Comparison of ENCODE assay signal across 1 cellular context in the genomic region with DNA sequence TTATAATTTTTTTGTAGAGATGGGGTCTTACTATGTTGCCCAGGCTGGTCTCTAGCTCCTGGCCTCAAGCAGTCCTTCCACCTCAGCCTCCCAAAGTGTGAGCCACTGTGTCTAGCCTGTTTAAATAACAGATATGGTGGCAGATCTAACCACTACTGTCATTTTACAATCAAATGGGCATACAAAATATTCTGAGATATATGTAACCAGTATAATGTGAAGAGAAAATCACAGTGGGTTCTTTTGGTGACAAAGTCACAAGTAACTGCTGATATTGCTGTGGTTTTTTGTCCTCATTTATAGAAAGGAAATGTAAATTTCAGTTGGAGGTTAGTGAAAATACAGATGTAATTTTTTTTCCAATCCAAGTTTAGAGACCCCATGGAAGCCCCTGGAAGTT.
TF ChIP-seq lines count a peak whose summit lies in the region.

No MANE protein-coding gene starts in this region.

TF ChIP-seq in SK-N-SH, 30 proteins besides CTCF, POLR2A, EP300 and RAD21:
- TF ChIP-seq NFIC (IDR thresholded peaks at IDR 0.05; ENCODE audit: borderline replicate concordance) (no peak), TAF1 (IDR thresholded peaks at IDR 0.05; ENCODE audit: borderline replicate concordance, low read depth, low read length) (no peak), SIN3A (IDR thresholded peaks at IDR 0.05; ENCODE audit: borderline replicate concordance, low read depth, low read length) (no peak)
- TF ChIP-seq, protein P1, sequence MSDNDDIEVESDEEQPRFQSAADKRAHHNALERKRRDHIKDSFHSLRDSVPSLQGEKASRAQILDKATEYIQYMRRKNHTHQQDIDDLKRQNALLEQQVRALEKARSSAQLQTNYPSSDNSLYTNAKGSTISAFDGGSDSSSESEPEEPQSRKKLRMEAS (IDR thresholded peaks at IDR 0.05; ENCODE audit: low read depth), result no peak
